ENCODE assay signal across 1 cellular context in genomic region chr3:13890377-13891016, GRCh38.
A peak's percentile ranks its signal among the peaks of the same experiment; 100 is the strongest.
TF ChIP-seq lines count a peak whose summit lies in the region.

No MANE protein-coding gene starts in this region.

TF ChIP-seq in K562, 482 proteins besides CTCF, POLR2A, EP300 and RAD21 (continued from another document and continues in another):
- TF ChIP-seq ZNF232 (CRISPR knock-in tag; IDR thresholded peaks at IDR 0.05): no peak
- no peak for TF ChIP-seq ARHGAP35 (IDR thresholded peaks at IDR 0.05; ENCODE audit: partially characterized antibody)
- no peak for TF ChIP-seq RCOR1 (IDR thresholded peaks at IDR 0.05; ENCODE audit: borderline replicate concordance in 1 of 2, low read depth in 2 of 2, low read length in 2 of 2)
- TF ChIP-seq TRIM25 (IDR thresholded peaks at IDR 0.05; ENCODE audit: borderline replicate concordance): no peak
- no peak for TF ChIP-seq ZNF354B (CRISPR knock-in tag; IDR thresholded peaks at IDR 0.05)
- TF ChIP-seq TFAP4 (CRISPR knock-in tag; IDR thresholded peaks at IDR 0.05; ENCODE audit: borderline replicate concordance): peak; percentile 91
- TF ChIP-seq BMI1 (IDR thresholded peaks at IDR 0.05; ENCODE audit: low read length): no peak
- TF ChIP-seq RBM15 (IDR thresholded peaks at IDR 0.05; ENCODE audit: insufficient read depth, low read length): no peak
- TF ChIP-seq SMC3 (conservative IDR thresholded peaks at IDR 0.05; ENCODE audit: insufficient read depth, low read depth, low read length): no peak
- TF ChIP-seq ARID1B (IDR thresholded peaks at IDR 0.05): peak; percentile 76
- TF ChIP-seq THRA (IDR thresholded peaks at IDR 0.05): no peak
- no peak for TF ChIP-seq DLX4 (CRISPR knock-in tag; IDR thresholded peaks at IDR 0.05)
- TF ChIP-seq CREM (IDR thresholded peaks at IDR 0.05; ENCODE audit: low read depth): peak; percentile 16; the same call in 1 of the 2 replicates
- TF ChIP-seq GTF2A2 (tag; IDR thresholded peaks at IDR 0.05): no peak
- no peak for TF ChIP-seq BCL6 (CRISPR knock-in tag; IDR thresholded peaks at IDR 0.05)
- peak; percentile 69; the same call in 1 of the 2 replicates for TF ChIP-seq JUN (IDR thresholded peaks at IDR 0.05; ENCODE audit: borderline replicate concordance, low read depth, low read length)
- no peak for TF ChIP-seq JUN (CRISPR knock-in tag; IDR thresholded peaks at IDR 0.05; ENCODE audit: borderline replicate concordance)
- no peak for TF ChIP-seq THAP12 (CRISPR knock-in tag; IDR thresholded peaks at IDR 0.05)
- TF ChIP-seq MBD2 (IDR thresholded peaks at IDR 0.05; ENCODE audit: borderline replicate concordance, low read depth): no peak; the same call in 1 of the 2 replicates
- no peak for TF ChIP-seq ZNF644 (tag; IDR thresholded peaks at IDR 0.05; ENCODE audit: low read depth)
- no peak for TF ChIP-seq HNRNPUL1 (IDR thresholded peaks at IDR 0.05; ENCODE audit: low read length)
- no peak for TF ChIP-seq POLR2B (IDR thresholded peaks at IDR 0.05; ENCODE audit: low read depth, partially characterized antibody)
- no peak for TF ChIP-seq SREBF2 (CRISPR knock-in tag; IDR thresholded peaks at IDR 0.05)
- TF ChIP-seq XRCC4 (IDR thresholded peaks at IDR 0.05; ENCODE audit: extremely low read depth, insufficient read depth, insufficient read length): no peak
- no peak; the same call in 1 of the 2 replicates for TF ChIP-seq ZNF395 (CRISPR knock-in tag; IDR thresholded peaks at IDR 0.05)
- no peak for TF ChIP-seq ZBTB43 (CRISPR knock-in tag; IDR thresholded peaks at IDR 0.05)
- TF ChIP-seq LCOR (CRISPR knock-in tag; IDR thresholded peaks at IDR 0.05): peak; percentile 75; the same call in 1 of the 2 replicates
- no peak for TF ChIP-seq CCNT2 (IDR thresholded peaks at IDR 0.05; ENCODE audit: borderline replicate concordance, extremely low read depth, insufficient read length, low read depth, low read length)
- no peak for TF ChIP-seq ZBTB1 (CRISPR knock-in tag; IDR thresholded peaks at IDR 0.05; ENCODE audit: borderline replicate concordance, low read depth)
- TF ChIP-seq CHD2 (IDR thresholded peaks at IDR 0.05; ENCODE audit: low read depth, low read length): no peak
- TF ChIP-seq ZNF217 (CRISPR knock-in tag; IDR thresholded peaks at IDR 0.05): no peak
- TF ChIP-seq ZC3H8 (IDR thresholded peaks at IDR 0.05): no peak
- TF ChIP-seq TEAD4 (IDR thresholded peaks at IDR 0.05; ENCODE audit: low read length): no peak
- no peak for TF ChIP-seq TEAD4 (CRISPR knock-in tag; IDR thresholded peaks at IDR 0.05; ENCODE audit: borderline replicate concordance)
- no peak for TF ChIP-seq ATF4 (CRISPR knock-in tag; IDR thresholded peaks at IDR 0.05)
- no peak for TF ChIP-seq WHSC1 (IDR thresholded peaks at IDR 0.05; ENCODE audit: low read length)
- TF ChIP-seq CREB3 (tag; conservative IDR thresholded peaks at IDR 0.05; ENCODE audit: low read depth): no peak
- no peak for TF ChIP-seq HOMEZ (CRISPR knock-in tag; IDR thresholded peaks at IDR 0.05)
- no peak for TF ChIP-seq MAX (CRISPR knock-in tag; IDR thresholded peaks at IDR 0.05)
- no peak for TF ChIP-seq ZBTB5 (IDR thresholded peaks at IDR 0.05)
- TF ChIP-seq ZNF124 (CRISPR knock-in tag; IDR thresholded peaks at IDR 0.05): no peak
- no peak for TF ChIP-seq PHTF2 (CRISPR knock-in tag; IDR thresholded peaks at IDR 0.05)
